Comparison of ENCODE assay signal across 15 cellular contexts in genomic region chr2:15672961-15673918, GRCh38.
"Had no signal": no experiment of that assay in that cellular context is flagged by ENCODE, and none has a peak within 500 bp of the region (broad histone marks: within the 10 kb centered on the region; RNA-seq: fewer than 3 reads in every experiment).

No MANE protein-coding gene starts in this region.

- H3K27ac Mint-ChIP-seq: dendritic cell treated with granulocyte-macrophage colony-stimulating factor and Interleukin-4, amounts not matched to agents 40 ng/mL and 50 ng/mL, for 4 days; effector memory CD8-positive, alpha-beta T cell; immature natural killer cell; natural killer cell; stimulated activated effector memory CD8-positive, alpha-beta T cell treated with anti-CD3 and anti-CD28 coated beads, Interleukin-12 subunit alpha, Interleukin-12 subunit beta, amount 100 ng/mL, for 72 hours; T-cell had no signal

- H3K27ac ChIP-seq: SK-N-MC, tibial nerve, WERI-Rb-1 had no signal

- H3K9me3 ChIP-seq: mucosa of descending colon, tibial nerve had no signal

- H3K4me1 Mint-ChIP-seq: immature natural killer cell; natural killer cell; stimulated activated effector memory CD8-positive, alpha-beta T cell treated with anti-CD3 and anti-CD28 coated beads, Interleukin-12 subunit alpha, Interleukin-12 subunit beta, amount 100 ng/mL, for 72 hours; T-cell had no signal

- H3K27me3 ChIP-seq: tibial nerve had no signal

- H3K4me3 ChIP-seq: lung, mucosa of descending colon, SK-N-MC, tibial nerve had no signal

- DNase-seq: activated CD4-positive, alpha-beta T cell treated with anti-CD3 and anti-CD28 coated beads for 48 hours; activated naive CD4-positive, alpha-beta T cell treated with Interleukin-2 at 50 U/mL for 16 hours; cerebellar nuclear complex; effector memory CD8-positive, alpha-beta T cell; immature natural killer cell; left cardiac atrium; natural killer cell; T-cell had no signal

- H3K36me3 ChIP-seq: tibial nerve, WERI-Rb-1 had no signal

- H3K9me3 Mint-ChIP-seq: dendritic cell treated with granulocyte-macrophage colony-stimulating factor and Interleukin-4, amounts not matched to agents 40 ng/mL and 50 ng/mL, for 4 days; effector memory CD8-positive, alpha-beta T cell; immature natural killer cell; natural killer cell; stimulated activated effector memory CD8-positive, alpha-beta T cell treated with anti-CD3 and anti-CD28 coated beads, Interleukin-12 subunit alpha, Interleukin-12 subunit beta, amount 100 ng/mL, for 72 hours; T-cell had no signal

- H3K36me3 Mint-ChIP-seq: immature natural killer cell; natural killer cell; stimulated activated effector memory CD8-positive, alpha-beta T cell treated with anti-CD3 and anti-CD28 coated beads, Interleukin-12 subunit alpha, Interleukin-12 subunit beta, amount 100 ng/mL, for 72 hours; T-cell had no signal

- H3K4me3 Mint-ChIP-seq: dendritic cell treated with granulocyte-macrophage colony-stimulating factor and Interleukin-4, amounts not matched to agents 40 ng/mL and 50 ng/mL, for 4 days; effector memory CD8-positive, alpha-beta T cell; immature natural killer cell; natural killer cell; stimulated activated effector memory CD8-positive, alpha-beta T cell treated with anti-CD3 and anti-CD28 coated beads, Interleukin-12 subunit alpha, Interleukin-12 subunit beta, amount 100 ng/mL, for 72 hours; T-cell had no signal
